In the genomic region with DNA sequence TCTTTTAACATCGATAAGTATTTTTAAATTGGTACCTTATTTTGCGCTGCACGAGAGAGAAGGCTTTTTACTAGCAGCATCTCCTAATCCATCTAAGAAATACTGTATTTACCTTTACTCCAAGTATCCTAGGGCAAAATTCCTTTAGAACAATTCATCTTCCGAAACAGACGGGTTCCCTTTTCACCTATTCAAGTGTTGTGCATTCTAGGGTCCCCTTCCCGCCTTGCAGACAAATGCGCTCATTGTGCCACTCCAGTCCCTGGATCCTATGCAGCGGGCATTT, we compare ENCODE assay signal across 1 cellular context.
TF ChIP-seq lines count a peak whose summit lies in the region.

No MANE protein-coding gene starts in this region.

TF ChIP-seq in GM23338, 12 proteins besides CTCF, POLR2A, EP300 and RAD21 (continued from another document):
- no peak for TF ChIP-seq ZNF462 (CRISPR knock-in tag; IDR thresholded peaks at IDR 0.05)
- TF ChIP-seq, protein P1, sequence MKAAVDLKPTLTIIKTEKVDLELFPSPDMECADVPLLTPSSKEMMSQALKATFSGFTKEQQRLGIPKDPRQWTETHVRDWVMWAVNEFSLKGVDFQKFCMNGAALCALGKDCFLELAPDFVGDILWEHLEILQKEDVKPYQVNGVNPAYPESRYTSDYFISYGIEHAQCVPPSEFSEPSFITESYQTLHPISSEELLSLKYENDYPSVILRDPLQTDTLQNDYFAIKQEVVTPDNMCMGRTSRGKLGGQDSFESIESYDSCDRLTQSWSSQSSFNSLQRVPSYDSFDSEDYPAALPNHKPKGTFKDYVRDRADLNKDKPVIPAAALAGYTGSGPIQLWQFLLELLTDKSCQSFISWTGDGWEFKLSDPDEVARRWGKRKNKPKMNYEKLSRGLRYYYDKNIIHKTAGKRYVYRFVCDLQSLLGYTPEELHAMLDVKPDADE (IDR thresholded peaks at IDR 0.05), result no peak
- no peak for TF ChIP-seq ZNF114 (CRISPR knock-in tag; IDR thresholded peaks at IDR 0.05)
- TF ChIP-seq ZNF331 (CRISPR knock-in tag; IDR thresholded peaks at IDR 0.05; ENCODE audit: low read depth), result no peak
